In genomic region chr18:13526519-13526918, GRCh38 we compare ENCODE assay signal across 20 cellular contexts.
A peak's percentile ranks its signal among the peaks of the same experiment; 100 is the strongest.
DNase-seq lines count a peak whose midpoint lies in the region; ATAC-seq and TF ChIP-seq lines count a peak whose summit lies in the region.
"Had no signal": no experiment of that assay in that cellular context is flagged by ENCODE, and none has a peak within 500 bp of the region (broad histone marks: within the 10 kb centered on the region; RNA-seq: fewer than 3 reads in every experiment).

No MANE protein-coding gene starts in this region.

- peaks cover 22% of the 10 kb centered on the region for H3K4me1 Mint-ChIP-seq in activated CD4-positive, alpha-beta T cell treated with anti-CD3 and anti-CD28 coated beads for 36 hours
- H3K4me1 Mint-ChIP-seq in activated naive CD8-positive, alpha-beta T cell (ENCODE audit: low read depth) = peaks cover 28% of the 10 kb centered on the region
- H3K4me1 Mint-ChIP-seq in activated naive CD8-positive, alpha-beta T cell treated with anti-CD3 and anti-CD28 coated beads for 36 hours = peaks cover 20% of the 10 kb centered on the region
- H3K4me1 Mint-ChIP-seq: H9 had no signal

- 83 to 87% methylated on average over 4 of the region's 4 CpGs for WGBS in heart right ventricle, 2 donors

- CTCF ChIA-PET in activated CD4-positive, alpha-beta T cell treated with anti-CD3 and anti-CD28 coated beads for 36 hours (lab: Charles Lee) = interaction anchor here (0.8 to 2.2 kb wide), 3 partner anchors 10 to 310 kb away, joined by 3 to 6 read pairs (median 3); no protein-coding TSS in a partner anchor

- POLR2A ChIA-PET in activated CD4-positive, alpha-beta T cell treated with anti-CD3 and anti-CD28 coated beads for 36 hours (lab: Charles Lee) = interaction anchor here (0.7 kb wide), 1 partner anchor 13 kb away, joined by 3 read pairs; no protein-coding TSS in a partner anchor

- no peaks in the 10 kb centered on the region for H3K27me3 Mint-ChIP-seq in activated CD4-positive, alpha-beta T cell treated with anti-CD3 and anti-CD28 coated beads for 36 hours
- no peaks in the 10 kb centered on the region for H3K27me3 Mint-ChIP-seq in activated naive CD8-positive, alpha-beta T cell
- H3K27me3 Mint-ChIP-seq in activated naive CD8-positive, alpha-beta T cell treated with anti-CD3 and anti-CD28 coated beads for 36 hours = no peaks in the 10 kb centered on the region
- H3K27me3 Mint-ChIP-seq: CD4-positive, alpha-beta memory T cell had no signal

- H3K27me3 ChIP-seq in heart right ventricle = no peaks in the 10 kb centered on the region

- peaks cover 0 to 31% (median 16%) of the 10 kb centered on the region in 9 donors for H3K4me1 ChIP-seq in heart right ventricle
- H3K4me1 ChIP-seq: A549 had no signal

- H3K27ac ChIP-seq in caudate nucleus (ENCODE audit: low read depth, low read length) (peak overlapping the region; percentile 76), heart right ventricle (no peak overlapping the region)
- H3K27ac ChIP-seq: 22Rv1, A549, C4-2B had no signal

- H3K4me3 ChIP-seq in heart right ventricle = no peak overlapping the region
- H3K4me3 ChIP-seq: A549, GM12878 had no signal

- H3K36me3 Mint-ChIP-seq in activated CD4-positive, alpha-beta T cell treated with anti-CD3 and anti-CD28 coated beads for 36 hours (ENCODE audit: low read depth) = no peaks in the 10 kb centered on the region
- H3K36me3 Mint-ChIP-seq in activated naive CD8-positive, alpha-beta T cell = peaks cover 5% of the 10 kb centered on the region
- H3K36me3 Mint-ChIP-seq in activated naive CD8-positive, alpha-beta T cell treated with anti-CD3 and anti-CD28 coated beads for 36 hours = peaks cover 2% of the 10 kb centered on the region

- TF ChIP-seq CTCF in heart right ventricle (IDR thresholded peaks at IDR 0.05) = no peak

- peak; percentile 72 for ATAC-seq in activated CD4-positive, alpha-beta T cell treated with anti-CD3 and anti-CD28 coated beads for 36 hours
- no peak for ATAC-seq in heart right ventricle
- ATAC-seq: A549, GM12878 had no signal

- H3K27ac Mint-ChIP-seq in activated CD4-positive, alpha-beta T cell treated with anti-CD3 and anti-CD28 coated beads for 36 hours = peak overlapping the region; percentile 15
- peak overlapping the region; percentile 34 for H3K27ac Mint-ChIP-seq in activated naive CD8-positive, alpha-beta T cell
- H3K27ac Mint-ChIP-seq in activated naive CD8-positive, alpha-beta T cell treated with anti-CD3 and anti-CD28 coated beads for 36 hours = no peak overlapping the region
- H3K27ac Mint-ChIP-seq: H9 had no signal

- DNase-seq in activated CD4-positive, alpha-beta T cell treated with anti-CD3 and anti-CD28 coated beads for 36 hours = no peak
- DNase-seq in activated CD4-positive, alpha-beta T cell treated with anti-CD3 and anti-CD28 coated beads for 1 hour = no peak
- DNase-seq in activated naive CD8-positive, alpha-beta T cell treated with anti-CD3 and anti-CD28 coated beads for 36 hours = no peak
- DNase-seq in caudate nucleus (lab: John Stamatoyannopoulos, UW) (no peak), superior temporal gyrus (ENCODE audit: extremely low spot score) (peak; percentile 10), SHP77 treated with DMSO at 0.1 percent for 48 hours (lab: John Stamatoyannopoulos, UW) (no peak), heart right ventricle (no peak)
- DNase-seq: AML-193; CD4-positive, alpha-beta memory T cell; COR-L47; DMS 273 treated with DMSO at 0.1 percent for 48 hours; DMS53; DND-41; EL; H9 had no signal

- intact Hi-C loops in activated CD4-positive, alpha-beta T cell treated with anti-CD3 and anti-CD28 coated beads for 36 hours (cut with DNase I, micrococcal nuclease) = no loop called here
- intact Hi-C loops in heart right ventricle (cut with DNase I) = loop anchor here in 2 of 10 donors (10.0 kb wide), 2 partner anchors 142 to 222 kb away; no protein-coding TSS in a partner anchor

- H3K36me3 ChIP-seq in heart right ventricle = peaks cover 0 to 4% (median 0%) of the 10 kb centered on the region in 9 donors

- H3K9me3 ChIP-seq in heart right ventricle = no peaks in the 10 kb centered on the region
- H3K9me3 ChIP-seq: A549 had no signal

- H3K9me3 Mint-ChIP-seq in activated CD4-positive, alpha-beta T cell treated with anti-CD3 and anti-CD28 coated beads for 36 hours (ENCODE audit: low read depth) = no peaks in the 10 kb centered on the region
- H3K9me3 Mint-ChIP-seq in activated naive CD8-positive, alpha-beta T cell (ENCODE audit: low read depth) = no peaks in the 10 kb centered on the region
- H3K9me3 Mint-ChIP-seq in activated naive CD8-positive, alpha-beta T cell treated with anti-CD3 and anti-CD28 coated beads for 36 hours = no peaks in the 10 kb centered on the region
- H3K9me3 Mint-ChIP-seq: CD4-positive, alpha-beta memory T cell; H9 had no signal

- H3K4me3 Mint-ChIP-seq in activated CD4-positive, alpha-beta T cell treated with anti-CD3 and anti-CD28 coated beads for 36 hours = no peak overlapping the region
- no peak overlapping the region for H3K4me3 Mint-ChIP-seq in activated naive CD8-positive, alpha-beta T cell
- no peak overlapping the region for H3K4me3 Mint-ChIP-seq in activated naive CD8-positive, alpha-beta T cell treated with anti-CD3 and anti-CD28 coated beads for 36 hours
- H3K4me3 Mint-ChIP-seq: CD4-positive, alpha-beta memory T cell; H9 had no signal
